11 cellular contexts compared by ENCODE assay signal in genomic region chr14:65471038-65471878, GRCh38. TPM values are rescaled to one million over a fixed set of nuclear protein-coding genes. Genes with fewer than 3 reads are reported as not detected.
DNase-seq lines count a peak whose midpoint lies in the region; ATAC-seq and FAIRE-seq lines count a peak whose summit lies in the region.
"Had no signal": no experiment of that assay in that cellular context is flagged by ENCODE, and none has a peak within 500 bp of the region (broad histone marks: within the 10 kb centered on the region; RNA-seq: fewer than 3 reads in every experiment).

No MANE protein-coding gene starts in this region.

- DNase-seq in HTR-8/SVneo (ENCODE audit: insufficient read length, low spot score) (no peak), memory B cell (ENCODE audit: low spot score in 2 of 2) (no peak), SW480 (ENCODE audit: low spot score) (no peak), aorta (no peak), NCI-H2196 (lab: John Stamatoyannopoulos, UW; ENCODE audit: unreplicated experiment) (no peak), T-helper 9 cell (no peak)
- DNase-seq: activated naive CD4-positive, alpha-beta T cell treated with anti-CD3 and anti-CD28 coated beads, Interleukin-2, amount 50 U/mL, for 16 hours; stimulated activated naive CD4-positive, alpha-beta T cell treated with Interleukin-2 at 50 U/mL for 16 hours had no signal

- no peak overlapping the region for H3K4me3 ChIP-seq in aorta (ENCODE audit: low read length in 2 of 2)
- H3K4me3 ChIP-seq: ovary had no signal

- H3K36me3 ChIP-seq in aorta (ENCODE audit: control insufficient read depth in 1 of 2, insufficient read depth in 2 of 2, low read length in 1 of 2) = no peaks in the 10 kb centered on the region
- H3K36me3 ChIP-seq: ovary had no signal

- H3K9me3 ChIP-seq in aorta (ENCODE audit: control insufficient read depth, low read length) = no peaks in the 10 kb centered on the region
- H3K9me3 ChIP-seq: ovary had no signal

- ATAC-seq in GM18858 (IDR thresholded peaks at IDR 0.05; ENCODE audit: unreplicated experiment) = peak; percentile 70
- peak; percentile 79 for ATAC-seq in GM21717 (IDR thresholded peaks at IDR 0.05; ENCODE audit: unreplicated experiment)
- ATAC-seq in memory B cell (ENCODE audit: low read depth) = peak; percentile 94
- no peak for ATAC-seq in aorta (ENCODE audit: low FRiP score)

- intact Hi-C loops in aorta (cut with DNase I) = no loop called here

- H3K9me3 Mint-ChIP-seq in memory B cell = no peaks in the 10 kb centered on the region

- H3K4me1 ChIP-seq in aorta (ENCODE audit: control insufficient read depth in 1 of 2, insufficient read depth in 2 of 2, low read length in 2 of 2) = no peaks in the 10 kb centered on the region

- H3K4me3 Mint-ChIP-seq in memory B cell = peak overlapping the region; percentile 30

- peaks cover 20% of the 10 kb centered on the region for H3K36me3 Mint-ChIP-seq in memory B cell

- H3K27me3 Mint-ChIP-seq in memory B cell = no peaks in the 10 kb centered on the region

- peak; percentile 31 for FAIRE-seq in HTR-8/SVneo (lab: Jason Lieb, UNC)

- H3K4me1 Mint-ChIP-seq in memory B cell = peaks cover 37% of the 10 kb centered on the region

- H3K27ac ChIP-seq in aorta (ENCODE audit: low read depth in 1 of 2, low read length in 2 of 2) = no peak overlapping the region
- H3K27ac ChIP-seq: ovary had no signal

- peak overlapping the region; percentile 65 for H3K27ac Mint-ChIP-seq in memory B cell

- H3K27me3 ChIP-seq in aorta (ENCODE audit: control insufficient read depth in 1 of 2, insufficient read depth in 2 of 2, low read length in 1 of 2) = no peaks in the 10 kb centered on the region
- H3K27me3 ChIP-seq: ovary had no signal

- WGBS in aorta, 2 donors = 75 to 81% methylated on average over 5 of the region's 5 CpGs

RNA-seq across cellular contexts. Expression of gene FUT8, which starts 58.7 kb away (rescaled TPM):
- total RNA-seq in aorta = 10 to 100 TPM; 21.8 to 32.3 TPM
- 1 to 10 TPM; 3.4 to 7.4 TPM for polyA plus RNA-seq in aorta
